In genomic region chr9:79858509-79858908, GRCh38 we compare ENCODE assay signal across 9 cellular contexts.
DNase-seq lines count a peak whose midpoint lies in the region; ATAC-seq, FAIRE-seq and TF ChIP-seq lines count a peak whose summit lies in the region.
"Had no signal": no experiment of that assay in that cellular context is flagged by ENCODE, and none has a peak within 500 bp of the region (broad histone marks: within the 10 kb centered on the region; RNA-seq: fewer than 3 reads in every experiment).

No MANE protein-coding gene starts in this region.

- no peaks in the 10 kb centered on the region for H3K27me3 ChIP-seq in CD8-positive, alpha-beta T cell (ENCODE audit: insufficient read depth, low read length)
- H3K27me3 ChIP-seq in smooth muscle cell (ENCODE audit: low read depth), result no peaks in the 10 kb centered on the region

- POLR2A ChIA-PET in CD8-positive, alpha-beta T cell (lab: Charles Lee), result no interaction called here

- WGBS in smooth muscle cell (ENCODE audit: low lambda C conversion rate), result 93% methylated on average over 3 of the region's 3 CpGs

- H3K9me3 ChIP-seq in CD8-positive, alpha-beta T cell (ENCODE audit: low read length), result no peaks in the 10 kb centered on the region
- H3K9me3 ChIP-seq in smooth muscle cell (replicated peaks; ENCODE audit: low read depth), result no peaks in the 10 kb centered on the region

- no peak overlapping the region for H3K27ac ChIP-seq in CD8-positive, alpha-beta T cell (ENCODE audit: low read depth, low read length)
- no peak overlapping the region for H3K27ac ChIP-seq in smooth muscle cell (ENCODE audit: low read depth)
- H3K27ac ChIP-seq: parathyroid adenoma had no signal

- H2AFZ ChIP-seq in smooth muscle cell (ENCODE audit: low read depth), result no peak overlapping the region
- H2AFZ ChIP-seq: parathyroid adenoma had no signal

- no peak for TF ChIP-seq CTCF in CD8-positive, alpha-beta T cell (IDR thresholded peaks at IDR 0.05)
- TF ChIP-seq CTCF in progenitor cell of endocrine pancreas (IDR thresholded peaks at IDR 0.05; ENCODE audit: unreplicated experiment), result no peak
- no peak for TF ChIP-seq CTCF in smooth muscle cell (IDR thresholded peaks at IDR 0.05; ENCODE audit: borderline replicate concordance, insufficient read depth, poor library complexity, severe bottlenecking)

- no peaks in the 10 kb centered on the region for H3F3A ChIP-seq in smooth muscle cell (ENCODE audit: low read depth)

- H3K4me2 ChIP-seq in smooth muscle cell, result no peak overlapping the region

- peaks cover 9% of the 10 kb centered on the region for H3K4me1 Mint-ChIP-seq in CD8-positive, alpha-beta T cell (ENCODE audit: low read depth)
- H3K4me1 Mint-ChIP-seq in progenitor cell of endocrine pancreas (ENCODE audit: low read depth), result no peaks in the 10 kb centered on the region

- H3K4me3 Mint-ChIP-seq in CD8-positive, alpha-beta T cell, result peak overlapping the region; percentile 50
- H3K4me3 Mint-ChIP-seq in progenitor cell of endocrine pancreas (ENCODE audit: low read depth), result no peak overlapping the region

- no peaks in the 10 kb centered on the region for H3K36me3 ChIP-seq in CD8-positive, alpha-beta T cell (ENCODE audit: insufficient read depth, low read length)
- no peaks in the 10 kb centered on the region for H3K36me3 ChIP-seq in smooth muscle cell (ENCODE audit: low read depth)

- no peak for DNase-seq in CD8-positive, alpha-beta T cell
- peak; percentile 83 for DNase-seq in H4 (ENCODE audit: low spot score)
- peak; percentile 21 for DNase-seq in RCC 7860 (ENCODE audit: low spot score)
- peak; percentile 17 for DNase-seq in iPS DF 19.7 (ENCODE audit: low read depth, low spot score)
- DNase-seq in NCI-H2227 treated with DMSO at 0.1 percent for 48 hours (lab: John Stamatoyannopoulos, UW), result no peak
- DNase-seq in posterior vena cava (ENCODE audit: low spot score), result no peak
- no peak for DNase-seq in progenitor cell of endocrine pancreas (ENCODE audit: low spot score, unreplicated experiment)
- DNase-seq in smooth muscle cell (lab: John Stamatoyannopoulos, UW; ENCODE audit: unreplicated experiment), result no peak

- peaks cover 3% of the 10 kb centered on the region for H3K36me3 Mint-ChIP-seq in CD8-positive, alpha-beta T cell
- no peaks in the 10 kb centered on the region for H3K36me3 Mint-ChIP-seq in progenitor cell of endocrine pancreas (ENCODE audit: insufficient read depth)

- peak overlapping the region; percentile 60 for H3K27ac Mint-ChIP-seq in CD8-positive, alpha-beta T cell
- no peak overlapping the region for H3K27ac Mint-ChIP-seq in progenitor cell of endocrine pancreas

- H3K9me3 Mint-ChIP-seq in CD8-positive, alpha-beta T cell, result peaks cover 15% of the 10 kb centered on the region
- H3K9me3 Mint-ChIP-seq in progenitor cell of endocrine pancreas (ENCODE audit: low read depth), result peaks cover 7% of the 10 kb centered on the region

- no peaks in the 10 kb centered on the region for H3K4me1 ChIP-seq in CD8-positive, alpha-beta T cell (ENCODE audit: insufficient read depth, low read length)
- no peaks in the 10 kb centered on the region for H3K4me1 ChIP-seq in smooth muscle cell (ENCODE audit: low read depth)
- H3K4me1 ChIP-seq: parathyroid adenoma had no signal

- ATAC-seq in CD8-positive, alpha-beta T cell, result peak; percentile 40

- no peak overlapping the region for H3K4me3 ChIP-seq in CD8-positive, alpha-beta T cell (ENCODE audit: low read depth, low read length)
- H3K4me3 ChIP-seq in smooth muscle cell, result no peak overlapping the region

- no peaks in the 10 kb centered on the region for H4K20me1 ChIP-seq in smooth muscle cell (ENCODE audit: low read depth)

- H3K79me2 ChIP-seq in smooth muscle cell (ENCODE audit: low read depth), result no peaks in the 10 kb centered on the region
- H3K79me2 ChIP-seq: parathyroid adenoma had no signal

- CTCF ChIA-PET in CD8-positive, alpha-beta T cell (lab: Charles Lee), result no interaction called here

- no peaks in the 10 kb centered on the region for H3K27me3 Mint-ChIP-seq in CD8-positive, alpha-beta T cell (ENCODE audit: low read depth)
- no peaks in the 10 kb centered on the region for H3K27me3 Mint-ChIP-seq in progenitor cell of endocrine pancreas

- H3K9ac ChIP-seq in smooth muscle cell (ENCODE audit: low read depth), result no peak overlapping the region
- H3K9ac ChIP-seq: parathyroid adenoma had no signal

- intact Hi-C loops in CD8-positive, alpha-beta T cell (cut with DNase I, micrococcal nuclease), result no loop called here
- intact Hi-C loops in posterior vena cava (cut with DNase I), result loop anchor here in 1 of 2 donors (10.0 kb wide), 1 partner anchor 1034 kb away; no protein-coding TSS in a partner anchor

- FAIRE-seq in RCC 7860 (lab: Jason Lieb, UNC), result no peak

Comparison
In these comparisons a context has a peak if more than half of its experiments do, and no peak if none do; other contexts are left out.
1. DNase-seq: peak in H4 (single experiment), RCC 7860 (single experiment) and iPS DF 19.7 (single experiment); none in CD8-positive, alpha-beta T cell (0 of 7), NCI-H2227 treated with DMSO at 0.1 percent for 48 hours (single experiment), posterior vena cava (single experiment), progenitor cell of endocrine pancreas (single experiment) and smooth muscle cell (single experiment).